ENCODE assay signal across 8 cellular contexts in the genomic region with DNA sequence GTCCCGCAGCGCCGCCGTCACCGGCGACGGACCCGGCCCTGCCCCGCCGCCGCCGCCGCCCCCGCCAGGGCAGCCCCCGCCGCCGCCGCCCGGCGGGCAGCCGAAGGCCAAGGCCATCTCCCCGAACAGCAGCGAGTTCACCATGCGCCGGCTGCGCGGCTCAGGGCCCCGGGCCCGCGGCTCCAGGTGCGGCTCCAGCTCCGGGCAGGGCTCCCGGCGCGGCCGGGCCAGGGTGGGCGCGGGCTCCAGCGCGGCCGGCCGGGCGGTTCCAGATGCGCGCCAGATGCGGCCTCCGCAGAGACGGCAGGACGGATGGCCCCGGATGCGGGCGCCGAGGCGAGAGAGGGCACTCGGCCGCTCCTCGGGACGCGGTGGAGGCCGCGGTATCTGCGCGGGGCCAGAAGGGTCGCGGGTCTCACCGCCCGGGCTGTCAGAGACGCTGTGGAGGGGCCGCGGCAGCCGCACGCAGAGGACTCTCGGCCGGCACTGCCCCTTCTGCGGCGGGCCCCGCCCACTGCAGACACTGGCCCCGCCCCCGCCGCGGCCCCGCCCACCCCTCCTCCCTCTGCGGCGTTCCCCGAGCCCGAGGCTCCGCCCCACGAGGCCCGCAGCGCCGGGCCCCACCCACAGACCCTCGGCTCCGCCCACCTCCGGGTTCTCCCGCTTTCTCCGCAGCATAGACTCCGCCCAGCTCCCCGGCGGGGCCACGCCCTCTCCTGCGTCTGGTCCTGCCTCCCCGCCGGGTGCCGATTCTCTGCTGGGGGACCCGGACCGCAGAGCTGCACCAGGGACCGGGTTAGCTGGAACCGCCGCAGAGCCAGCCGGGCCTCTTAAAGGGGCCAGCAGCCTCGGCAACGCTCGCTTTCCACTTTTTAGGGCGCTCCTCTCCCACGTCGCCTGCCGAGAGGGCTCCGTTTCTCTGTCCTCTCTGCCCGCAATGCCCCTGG. TPM values are rescaled to one million over a fixed set of nuclear protein-coding genes. Genes with fewer than 3 reads are reported as not detected.
DNase-seq lines count a peak whose midpoint lies in the region; ATAC-seq and TF ChIP-seq lines count a peak whose summit lies in the region.

A gene (minus strand): TSS at position 488 of the 947 bp plus-strand sequence. CDS start 344 bp downstream, at position 144.

- DNase-seq in DMS 273 (lab: John Stamatoyannopoulos, UW; ENCODE audit: unreplicated experiment), result peak; percentile 97
- peak; percentile 100 for DNase-seq in activated T-cell treated with anti-CD3 and anti-CD28 coated beads, Interleukin-2, amount 50 U/mL, for 4 hours
- DNase-seq in stimulated activated CD8-positive, alpha-beta memory T cell treated with anti-CD3 and anti-CD28 coated beads, Interleukin-4, amount 100 ng/mL, for 48 hours, result peak; percentile 100

- H3K9ac ChIP-seq in HUES48 (ENCODE audit: low read depth, low read length) (peak within 1 kb of the TSS; percentile 75), muscle layer of colon (ENCODE audit: low read length) (peak within 1 kb of the TSS; percentile 65)

- H3K4me3 ChIP-seq in HUES48 (ENCODE audit: low read depth, low read length) (peak within 1 kb of the TSS; percentile 86), esophagus (ENCODE audit: low read depth in 1 of 2, low read length in 2 of 2) (peak within 1 kb of the TSS; percentile 77 to 91), muscle layer of colon (ENCODE audit: low read depth in 1 of 2, low read length in 2 of 2) (peak within 1 kb of the TSS; percentile 66 to 73)

- H3K4me1 ChIP-seq in HUES48 (ENCODE audit: control insufficient read depth, insufficient read depth, low read length), result peaks cover 18% of the 10 kb centered on the region
- peaks cover 6 to 12% of the 10 kb centered on the region in 2 donors for H3K4me1 ChIP-seq in esophagus (ENCODE audit: control insufficient read depth in 2 of 2, insufficient read depth in 2 of 2, low read length in 1 of 2)
- peaks cover 35% of the 10 kb centered on the region for H3K4me1 ChIP-seq in muscle layer of colon (ENCODE audit: insufficient read depth, low read length)

- H3K27ac ChIP-seq in HUES48 (ENCODE audit: low read depth, low read length) (no peak within 1 kb of the TSS), esophagus (ENCODE audit: low read depth in 2 of 2, low read length in 1 of 2) (peak within 1 kb of the TSS; percentile 81 to 87), muscle layer of colon (ENCODE audit: low read depth, low read length) (peak within 1 kb of the TSS; percentile 81)

- H3K36me3 Mint-ChIP-seq in activated T-cell treated with anti-CD3 and anti-CD28 coated beads, Interleukin-2, amount 50 U/mL, for 4 hours (ENCODE audit: insufficient read depth), result peaks cover 2% of the 10 kb centered on the region

- H3K4me3 Mint-ChIP-seq in activated T-cell treated with anti-CD3 and anti-CD28 coated beads, Interleukin-2, amount 50 U/mL, for 4 hours, result peak within 1 kb of the TSS; percentile 89

- H3K27me3 ChIP-seq in HUES48 (ENCODE audit: control insufficient read depth, insufficient read depth, low read length), result peaks cover 30% of the 10 kb centered on the region
- H3K27me3 ChIP-seq in esophagus (ENCODE audit: control insufficient read depth in 1 of 2, insufficient read depth in 2 of 2, low read length in 2 of 2), result no peaks in the 10 kb centered on the region
- H3K27me3 ChIP-seq in muscle layer of colon (ENCODE audit: control insufficient read depth in 1 of 2, insufficient read depth in 2 of 2, low read length in 2 of 2), result no peaks in the 10 kb centered on the region

- ATAC-seq in GM21423 (IDR thresholded peaks at IDR 0.05; ENCODE audit: unreplicated experiment), result peak; percentile 68
- ATAC-seq in activated T-cell treated with anti-CD3 and anti-CD28 coated beads, Interleukin-2, amount 50 U/mL, for 4 hours, result peak; percentile 69 to 76

- WGBS in esophagus, 2 donors, result 0% methylated on average over 77 to 119 of the region's 119 CpGs

- H3K9me3 Mint-ChIP-seq in activated T-cell treated with anti-CD3 and anti-CD28 coated beads, Interleukin-2, amount 50 U/mL, for 4 hours, result no peaks in the 10 kb centered on the region

- H3K9me3 ChIP-seq in HUES48 (ENCODE audit: control insufficient read depth, insufficient read depth, low read length) (no peaks in the 10 kb centered on the region), esophagus (ENCODE audit: control insufficient read depth in 2 of 2, insufficient read depth in 1 of 2, low read depth in 1 of 2, low read length in 1 of 2) (no peaks in the 10 kb centered on the region), muscle layer of colon (ENCODE audit: low read length) (no peaks in the 10 kb centered on the region)

- no peaks in the 10 kb centered on the region for H3K27me3 Mint-ChIP-seq in activated T-cell treated with anti-CD3 and anti-CD28 coated beads, Interleukin-2, amount 50 U/mL, for 4 hours (ENCODE audit: low read depth)

- H3K36me3 ChIP-seq in HUES48 (ENCODE audit: control insufficient read depth, insufficient read depth, low read length) (no peaks in the 10 kb centered on the region), esophagus (ENCODE audit: control insufficient read depth in 2 of 2, insufficient read depth in 2 of 2, low read length in 1 of 2) (peaks cover 0 to 3% of the 10 kb centered on the region in 2 donors), muscle layer of colon (ENCODE audit: insufficient read depth, low read length) (no peaks in the 10 kb centered on the region)

- peaks cover 52% of the 10 kb centered on the region for H3K4me1 Mint-ChIP-seq in activated T-cell treated with anti-CD3 and anti-CD28 coated beads, Interleukin-2, amount 50 U/mL, for 4 hours (ENCODE audit: low read depth)

TF ChIP-seq in PFSK-1, 5 proteins besides CTCF, POLR2A, EP300 and RAD21:
- peak; percentile 75 for TF ChIP-seq TAF1 (IDR thresholded peaks at IDR 0.05; ENCODE audit: borderline replicate concordance, insufficient read depth, low read length)
- TF ChIP-seq FOXP2 (optimal IDR thresholded peaks at IDR 0.05; ENCODE audit: borderline replicate concordance, extremely low read depth, extremely low read length, insufficient read depth), result no peak
- peak; percentile 79 for TF ChIP-seq POLR2AphosphoS5 (IDR thresholded peaks at IDR 0.05; ENCODE audit: low read depth, low read length)
- TF ChIP-seq, protein P1, sequence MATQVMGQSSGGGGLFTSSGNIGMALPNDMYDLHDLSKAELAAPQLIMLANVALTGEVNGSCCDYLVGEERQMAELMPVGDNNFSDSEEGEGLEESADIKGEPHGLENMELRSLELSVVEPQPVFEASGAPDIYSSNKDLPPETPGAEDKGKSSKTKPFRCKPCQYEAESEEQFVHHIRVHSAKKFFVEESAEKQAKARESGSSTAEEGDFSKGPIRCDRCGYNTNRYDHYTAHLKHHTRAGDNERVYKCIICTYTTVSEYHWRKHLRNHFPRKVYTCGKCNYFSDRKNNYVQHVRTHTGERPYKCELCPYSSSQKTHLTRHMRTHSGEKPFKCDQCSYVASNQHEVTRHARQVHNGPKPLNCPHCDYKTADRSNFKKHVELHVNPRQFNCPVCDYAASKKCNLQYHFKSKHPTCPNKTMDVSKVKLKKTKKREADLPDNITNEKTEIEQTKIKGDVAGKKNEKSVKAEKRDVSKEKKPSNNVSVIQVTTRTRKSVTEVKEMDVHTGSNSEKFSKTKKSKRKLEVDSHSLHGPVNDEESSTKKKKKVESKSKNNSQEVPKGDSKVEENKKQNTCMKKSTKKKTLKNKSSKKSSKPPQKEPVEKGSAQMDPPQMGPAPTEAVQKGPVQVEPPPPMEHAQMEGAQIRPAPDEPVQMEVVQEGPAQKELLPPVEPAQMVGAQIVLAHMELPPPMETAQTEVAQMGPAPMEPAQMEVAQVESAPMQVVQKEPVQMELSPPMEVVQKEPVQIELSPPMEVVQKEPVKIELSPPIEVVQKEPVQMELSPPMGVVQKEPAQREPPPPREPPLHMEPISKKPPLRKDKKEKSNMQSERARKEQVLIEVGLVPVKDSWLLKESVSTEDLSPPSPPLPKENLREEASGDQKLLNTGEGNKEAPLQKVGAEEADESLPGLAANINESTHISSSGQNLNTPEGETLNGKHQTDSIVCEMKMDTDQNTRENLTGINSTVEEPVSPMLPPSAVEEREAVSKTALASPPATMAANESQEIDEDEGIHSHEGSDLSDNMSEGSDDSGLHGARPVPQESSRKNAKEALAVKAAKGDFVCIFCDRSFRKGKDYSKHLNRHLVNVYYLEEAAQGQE (IDR thresholded peaks at IDR 0.05; ENCODE audit: insufficient read depth in 1 of 2, low read depth in 2 of 2, low read length in 2 of 2), result 0 out of 4 replicates have a peak, but pooled peaks of 1 of the 2 experiments have one; percentile 9

RNA-seq across cellular contexts. Expression of the gene that starts here (rescaled TPM):
- polyA plus RNA-seq in PFSK-1 (2012; ENCODE audit: insufficient read length, low read depth), result 17.2 TPM
- total RNA-seq in activated T-cell treated with anti-CD3 and anti-CD28 coated beads, Interleukin-2, amount 50 U/mL, for 4 hours, result 10 to 100 TPM; 36.0 to 47.6 (median 36.1) TPM
- 10 to 100 TPM; 28.7 to 51.9 TPM for polyA plus RNA-seq in esophagus
